ENCODE assay signal across 1 cellular context in genomic region chr4:105061136-105061696, GRCh38.
TF ChIP-seq lines count a peak whose summit lies in the region.

No MANE protein-coding gene starts in this region.

TF ChIP-seq in GM23338, 12 proteins besides CTCF, POLR2A, EP300 and RAD21 (continued from another document):
- TF ChIP-seq, protein P1, sequence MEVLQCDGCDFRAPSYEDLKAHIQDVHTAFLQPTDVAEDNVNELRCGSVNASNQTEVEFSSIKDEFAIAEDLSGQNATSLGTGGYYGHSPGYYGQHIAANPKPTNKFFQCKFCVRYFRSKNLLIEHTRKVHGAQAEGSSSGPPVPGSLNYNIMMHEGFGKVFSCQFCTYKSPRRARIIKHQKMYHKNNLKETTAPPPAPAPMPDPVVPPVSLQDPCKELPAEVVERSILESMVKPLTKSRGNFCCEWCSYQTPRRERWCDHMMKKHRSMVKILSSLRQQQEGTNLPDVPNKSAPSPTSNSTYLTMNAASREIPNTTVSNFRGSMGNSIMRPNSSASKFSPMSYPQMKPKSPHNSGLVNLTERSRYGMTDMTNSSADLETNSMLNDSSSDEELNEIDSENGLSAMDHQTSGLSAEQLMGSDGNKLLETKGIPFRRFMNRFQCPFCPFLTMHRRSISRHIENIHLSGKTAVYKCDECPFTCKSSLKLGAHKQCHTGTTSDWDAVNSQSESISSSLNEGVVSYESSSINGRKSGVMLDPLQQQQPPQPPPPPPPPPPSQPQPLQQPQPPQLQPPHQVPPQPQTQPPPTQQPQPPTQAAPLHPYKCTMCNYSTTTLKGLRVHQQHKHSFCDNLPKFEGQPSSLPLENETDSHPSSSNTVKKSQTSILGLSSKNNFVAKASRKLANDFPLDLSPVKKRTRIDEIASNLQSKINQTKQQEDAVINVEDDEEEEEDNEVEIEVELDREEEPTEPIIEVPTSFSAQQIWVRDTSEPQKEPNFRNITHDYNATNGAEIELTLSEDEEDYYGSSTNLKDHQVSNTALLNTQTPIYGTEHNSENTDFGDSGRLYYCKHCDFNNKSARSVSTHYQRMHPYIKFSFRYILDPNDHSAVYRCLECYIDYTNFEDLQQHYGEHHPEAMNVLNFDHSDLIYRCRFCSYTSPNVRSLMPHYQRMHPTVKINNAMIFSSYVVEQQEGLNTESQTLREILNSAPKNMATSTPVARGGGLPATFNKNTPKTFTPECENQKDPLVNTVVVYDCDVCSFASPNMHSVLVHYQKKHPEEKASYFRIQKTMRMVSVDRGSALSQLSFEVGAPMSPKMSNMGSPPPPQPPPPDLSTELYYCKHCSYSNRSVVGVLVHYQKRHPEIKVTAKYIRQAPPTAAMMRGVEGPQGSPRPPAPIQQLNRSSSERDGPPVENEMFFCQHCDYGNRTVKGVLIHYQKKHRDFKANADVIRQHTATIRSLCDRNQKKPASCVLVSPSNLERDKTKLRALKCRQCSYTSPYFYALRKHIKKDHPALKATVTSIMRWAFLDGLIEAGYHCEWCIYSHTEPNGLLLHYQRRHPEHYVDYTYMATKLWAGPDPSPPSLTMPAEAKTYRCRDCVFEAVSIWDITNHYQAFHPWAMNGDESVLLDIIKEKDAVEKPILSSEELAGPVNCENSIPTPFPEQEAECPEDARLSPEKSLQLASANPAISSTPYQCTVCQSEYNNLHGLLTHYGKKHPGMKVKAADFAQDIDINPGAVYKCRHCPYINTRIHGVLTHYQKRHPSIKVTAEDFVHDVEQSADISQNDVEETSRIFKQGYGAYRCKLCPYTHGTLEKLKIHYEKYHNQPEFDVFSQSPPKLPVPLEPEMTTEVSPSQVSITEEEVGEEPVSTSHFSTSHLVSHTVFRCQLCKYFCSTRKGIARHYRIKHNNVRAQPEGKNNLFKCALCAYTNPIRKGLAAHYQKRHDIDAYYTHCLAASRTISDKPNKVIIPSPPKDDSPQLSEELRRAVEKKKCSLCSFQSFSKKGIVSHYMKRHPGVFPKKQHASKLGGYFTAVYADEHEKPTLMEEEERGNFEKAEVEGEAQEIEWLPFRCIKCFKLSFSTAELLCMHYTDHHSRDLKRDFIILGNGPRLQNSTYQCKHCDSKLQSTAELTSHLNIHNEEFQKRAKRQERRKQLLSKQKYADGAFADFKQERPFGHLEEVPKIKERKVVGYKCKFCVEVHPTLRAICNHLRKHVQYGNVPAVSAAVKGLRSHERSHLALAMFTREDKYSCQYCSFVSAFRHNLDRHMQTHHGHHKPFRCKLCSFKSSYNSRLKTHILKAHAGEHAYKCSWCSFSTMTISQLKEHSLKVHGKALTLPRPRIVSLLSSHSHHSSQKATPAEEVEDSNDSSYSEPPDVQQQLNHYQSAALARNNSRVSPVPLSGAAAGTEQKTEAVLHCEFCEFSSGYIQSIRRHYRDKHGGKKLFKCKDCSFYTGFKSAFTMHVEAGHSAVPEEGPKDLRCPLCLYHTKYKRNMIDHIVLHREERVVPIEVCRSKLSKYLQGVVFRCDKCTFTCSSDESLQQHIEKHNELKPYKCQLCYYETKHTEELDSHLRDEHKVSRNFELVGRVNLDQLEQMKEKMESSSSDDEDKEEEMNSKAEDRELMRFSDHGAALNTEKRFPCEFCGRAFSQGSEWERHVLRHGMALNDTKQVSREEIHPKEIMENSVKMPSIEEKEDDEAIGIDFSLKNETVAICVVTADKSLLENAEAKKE (CRISPR knock-in tag; IDR thresholded peaks at IDR 0.05), result no peak
- no peak for TF ChIP-seq EZH2phosphoT487 (IDR thresholded peaks at IDR 0.05; ENCODE audit: unreplicated experiment)
